8 cellular contexts compared by ENCODE assay signal in genomic region chr19:1274852-1275259, GRCh38. TPM values are rescaled to one million over a fixed set of nuclear protein-coding genes. Genes with fewer than 3 reads are reported as not detected.
DNase-seq lines count a peak whose midpoint lies in the region; ATAC-seq and TF ChIP-seq lines count a peak whose summit lies in the region.

No MANE protein-coding gene starts in this region.

- DNase-seq in brain microvascular endothelial cell (no peak), lung (ENCODE audit: low spot score) (no peak), COR-L47 (lab: John Stamatoyannopoulos, UW) (no peak)

- H3K27me3 ChIP-seq in ACC112 (ENCODE audit: insufficient read depth, low read length) (no peaks in the 10 kb centered on the region), brain microvascular endothelial cell (replicated peaks) (no peaks in the 10 kb centered on the region), lung (ENCODE audit: control insufficient read depth, insufficient read depth) (no peaks in the 10 kb centered on the region)

- H3K4me1 ChIP-seq in ACC112 (ENCODE audit: control insufficient read depth, insufficient read depth, low read length, unreplicated experiment) (peaks cover 31% of the 10 kb centered on the region), lung (ENCODE audit: control insufficient read depth in 2 of 2, insufficient read depth in 2 of 2, low read length in 2 of 2) (peaks cover 15 to 30% of the 10 kb centered on the region in 2 donors), urinary bladder (ENCODE audit: insufficient read depth) (no peaks in the 10 kb centered on the region)

- peaks cover 29% of the 10 kb centered on the region; the same call in 1 of the 2 replicates for H3K36me3 ChIP-seq in ACC112 (ENCODE audit: insufficient read depth, low read length)
- peaks cover 47% of the 10 kb centered on the region for H3K36me3 ChIP-seq in brain microvascular endothelial cell (replicated peaks)
- peaks cover 13 to 52% of the 10 kb centered on the region in 2 donors for H3K36me3 ChIP-seq in lung (ENCODE audit: control insufficient read depth in 2 of 2, insufficient read depth in 2 of 2, low read length in 2 of 2)
- peaks cover 7% of the 10 kb centered on the region for H3K36me3 ChIP-seq in urinary bladder (ENCODE audit: insufficient read depth)

- in situ Hi-C loops in brain microvascular endothelial cell (cut with HindIII; ENCODE audit: low pct_ligation_motif_present, low sequenced_read_pairs) = no loop called here

- TF ChIP-seq CTCF in brain microvascular endothelial cell (IDR thresholded peaks at IDR 0.05; ENCODE audit: low read depth, low read length, missing control alignments) (no peak), lung (IDR thresholded peaks at IDR 0.05; ENCODE audit: control extremely low read depth, extremely low read depth) (no peak)

- no peaks in the 10 kb centered on the region for H3K9me3 ChIP-seq in lung (ENCODE audit: control insufficient read depth in 2 of 2, insufficient read depth in 1 of 2, low read length in 1 of 2)

- H2AFZ ChIP-seq in ACC112 (ENCODE audit: low read length, unreplicated experiment) = no peak overlapping the region

- H3K4me3 ChIP-seq in ACC112 (ENCODE audit: low read depth, low read length) = peak overlapping the region; percentile 89
- H3K4me3 ChIP-seq in brain microvascular endothelial cell (ENCODE audit: low read depth, low read length) = peak overlapping the region; percentile 43
- H3K4me3 ChIP-seq in lung = peak overlapping the region; percentile 51
- peak overlapping the region; percentile 54 for H3K4me3 ChIP-seq in urinary bladder (ENCODE audit: low read depth, low read length)

- WGBS in lung, 2 donors = 36 to 45% methylated on average over 39 to 44 of the region's 44 CpGs
- 18% methylated on average over 44 of the region's 44 CpGs for WGBS in urinary bladder

- H3K27ac ChIP-seq in ACC112 (ENCODE audit: low read depth, low read length) (peak overlapping the region; percentile 93), brain microvascular endothelial cell (peak overlapping the region; percentile 94), lung (ENCODE audit: low read depth in 1 of 2, low read length in 1 of 2) (peak overlapping the region; percentile 87 to 100), urinary bladder (ENCODE audit: low read depth) (peak overlapping the region; percentile 98)

- ATAC-seq in HG03571 (IDR thresholded peaks at IDR 0.05; ENCODE audit: unreplicated experiment) (peak; percentile 2), lung (ENCODE audit: insufficient read depth, low FRiP score) (no peak), HG02885 (IDR thresholded peaks at IDR 0.05; ENCODE audit: poor library complexity, unreplicated experiment) (no peak), GM18511 (IDR thresholded peaks at IDR 0.05; ENCODE audit: unreplicated experiment) (no peak)

- peaks cover 57% of the 10 kb centered on the region for H3K79me2 ChIP-seq in ACC112 (ENCODE audit: control insufficient read depth, insufficient read depth, low read length, unreplicated experiment)

RNA-seq across cellular contexts. Expression of gene FAM174C, which starts 0.5 kb away (rescaled TPM):
- total RNA-seq in lung (10 to 100 TPM; 17.5 to 66.5 TPM), urinary bladder (4.9 TPM)
- polyA plus RNA-seq in lung (10 to 100 TPM; 72.3 to 89.3 TPM), urinary bladder (55.9 TPM)

RNA-seq across cellular contexts. Expression of gene CIRBP, which starts 5.7 kb away (rescaled TPM):
- total RNA-seq in lung (100 to 1,000 TPM; 435 to 443 TPM), urinary bladder (267 TPM)
- polyA plus RNA-seq in lung (100 to 1,000 TPM; 313 to 488 TPM), urinary bladder (536 TPM)

RNA-seq across cellular contexts. Expression of gene EFNA2, which starts 10.8 kb away (rescaled TPM):
- total RNA-seq in lung = under 1 TPM in 1 of 2 donors, not detected in 1; 0.37 TPM
- not detected for polyA plus RNA-seq in lung
- total RNA-seq in urinary bladder = 0.32 TPM
- 0.09 TPM for polyA plus RNA-seq in urinary bladder

RNA-seq across cellular contexts. Expression of gene MIDN, which starts 26.5 kb away (rescaled TPM):
- total RNA-seq in lung = 100 to 1,000 TPM in 1 of 2 donors, 10 to 100 TPM in 1; 39.7 to 185 TPM
- polyA plus RNA-seq in lung = 10 to 100 TPM; 49.3 to 68.0 TPM
- total RNA-seq in urinary bladder = 12.2 TPM
- polyA plus RNA-seq in urinary bladder = 64.3 TPM

RNA-seq across cellular contexts. Expression of gene ATP5F1D, which starts 33.3 kb away (rescaled TPM):
- 100 to 1,000 TPM in 1 of 2 donors, 10 to 100 TPM in 1; 27.1 to 217 TPM for total RNA-seq in lung
- 100 to 1,000 TPM; 157 to 266 TPM for polyA plus RNA-seq in lung
- total RNA-seq in urinary bladder = 9.5 TPM
- 236 TPM for polyA plus RNA-seq in urinary bladder
